ENCODE assay signal across 8 cellular contexts in genomic region chr20:63830821-63831593, GRCh38. TPM values are rescaled to one million over a fixed set of nuclear protein-coding genes. Genes with fewer than 3 reads are reported as not detected.
A peak's percentile ranks its signal among the peaks of the same experiment; 100 is the strongest.
DNase-seq lines count a peak whose midpoint lies in the region; ATAC-seq and TF ChIP-seq lines count a peak whose summit lies in the region.

Gene ZBTB46 (minus strand): TSS chr20:63831264. CDS start chr20:63790757, 40,507 bp downstream.

- TF ChIP-seq CTCF in GM10248 (IDR thresholded peaks at IDR 0.05; ENCODE audit: control extremely low read depth, extremely low read depth, low read depth, missing control alignments) (no peak), osteoblast (IDR thresholded peaks at IDR 0.05; ENCODE audit: extremely low read depth, low read depth, low read length) (no peak)

- H3K36me3 ChIP-seq in HUES6 (ENCODE audit: control insufficient read depth, insufficient read depth, low read length), result no peaks in the 10 kb centered on the region
- H3K36me3 ChIP-seq in osteoblast (ENCODE audit: insufficient read depth, low read length), result no peaks in the 10 kb centered on the region

- peak within 1 kb of the TSS; percentile 69 for H3K9ac ChIP-seq in HUES6 (ENCODE audit: low read length)

- H3K36me3 Mint-ChIP-seq in activated T-helper 1 cell treated with anti-CD3 and anti-CD28 coated beads, Interleukin-12 subunit alpha, Interleukin-12 subunit beta, Interleukin-2, Interleukin-4 antibody, amounts not matched to agents 30 ng/mL and 10 ng/mL and 1 ng/mL, durations not matched to agents 14 hours and 24 hours and 36 hours (ENCODE audit: low read depth), result no peaks in the 10 kb centered on the region

- peak within 1 kb of the TSS; percentile 72 for H3K27ac Mint-ChIP-seq in activated T-helper 1 cell treated with anti-CD3 and anti-CD28 coated beads, Interleukin-12 subunit alpha, Interleukin-12 subunit beta, Interleukin-2, Interleukin-4 antibody, amounts not matched to agents 30 ng/mL and 10 ng/mL and 1 ng/mL, durations not matched to agents 14 hours and 24 hours and 36 hours

- peaks cover 13% of the 10 kb centered on the region for H3K4me1 Mint-ChIP-seq in activated T-helper 1 cell treated with anti-CD3 and anti-CD28 coated beads, Interleukin-12 subunit alpha, Interleukin-12 subunit beta, Interleukin-2, Interleukin-4 antibody, amounts not matched to agents 30 ng/mL and 10 ng/mL and 1 ng/mL, durations not matched to agents 14 hours and 24 hours and 36 hours (ENCODE audit: low read depth)

- H3K27me3 ChIP-seq in HUES6 (ENCODE audit: control insufficient read depth, insufficient read depth, low read length), result peaks cover 34% of the 10 kb centered on the region
- peaks cover 34% of the 10 kb centered on the region for H3K27me3 ChIP-seq in osteoblast (ENCODE audit: insufficient read depth, low read length)

- H3K9me3 ChIP-seq in HUES6 (ENCODE audit: control insufficient read depth, insufficient read depth, low read depth, low read length) (no peaks in the 10 kb centered on the region), osteoblast (ENCODE audit: low read depth, low read length) (no peaks in the 10 kb centered on the region)

- H3K4me3 Mint-ChIP-seq in activated T-helper 1 cell treated with anti-CD3 and anti-CD28 coated beads, Interleukin-12 subunit alpha, Interleukin-12 subunit beta, Interleukin-2, Interleukin-4 antibody, amounts not matched to agents 30 ng/mL and 10 ng/mL and 1 ng/mL, durations not matched to agents 14 hours and 24 hours and 36 hours, result peak within 1 kb of the TSS; percentile 90

- H4K20me1 ChIP-seq in osteoblast (ENCODE audit: insufficient read depth, low read length), result no peaks in the 10 kb centered on the region

- H3K4me1 ChIP-seq in HUES6 (ENCODE audit: control insufficient read depth, insufficient read depth, low read length) (peaks cover 33% of the 10 kb centered on the region), osteoblast (ENCODE audit: insufficient read depth, low read length) (peaks cover 13% of the 10 kb centered on the region)

- peak within 1 kb of the TSS; percentile 64 for H3K4me2 ChIP-seq in osteoblast (ENCODE audit: insufficient read depth, low read length)

- DNase-seq in ACHN (peak; percentile 49), GM10248 (ENCODE audit: extremely low spot score) (peak; percentile 94), Right ventricle myocardium superior (peak; percentile 81), osteoblast (ENCODE audit: insufficient read length, low spot score, missing footprints) (peak; percentile 99), DMS153 treated with DMSO at 0.1 percent for 48 hours (lab: John Stamatoyannopoulos, UW; ENCODE audit: unreplicated experiment) (no peak)
- DNase-seq in activated T-helper 1 cell treated with anti-CD3 and anti-CD28 coated beads, Interleukin-12 subunit alpha, Interleukin-12 subunit beta, Interleukin-2, Interleukin-4 antibody, amounts not matched to agents 30 ng/mL and 10 ng/mL and 1 ng/mL, durations not matched to agents 14 hours and 24 hours and 36 hours (ENCODE audit: low spot score), result peak; percentile 40

- ATAC-seq in Right ventricle myocardium superior (ENCODE audit: poor library complexity), result peak; percentile 31
- no peak for ATAC-seq in HG03439 (IDR thresholded peaks at IDR 0.05; ENCODE audit: unreplicated experiment)

- H3K79me2 ChIP-seq in osteoblast (ENCODE audit: insufficient read depth, low read length), result no peaks in the 10 kb centered on the region

- H3K9me3 Mint-ChIP-seq in activated T-helper 1 cell treated with anti-CD3 and anti-CD28 coated beads, Interleukin-12 subunit alpha, Interleukin-12 subunit beta, Interleukin-2, Interleukin-4 antibody, amounts not matched to agents 30 ng/mL and 10 ng/mL and 1 ng/mL, durations not matched to agents 14 hours and 24 hours and 36 hours, result no peaks in the 10 kb centered on the region

- in situ Hi-C loops in ACHN (cut with HindIII; ENCODE audit: low pct_ligation_motif_present, low pct_unique_long_range_greater_than_20kb, low sequenced_read_pairs), result no loop called here

- no peak within 1 kb of the TSS for H3K27ac ChIP-seq in HUES6 (ENCODE audit: low read depth, low read length)
- H3K27ac ChIP-seq in osteoblast (ENCODE audit: low read depth, low read length), result no peak within 1 kb of the TSS

- POLR2A ChIA-PET in GM10248 (lab: Yijun Ruan, JAX), result no interaction called here

- H3K27me3 Mint-ChIP-seq in activated T-helper 1 cell treated with anti-CD3 and anti-CD28 coated beads, Interleukin-12 subunit alpha, Interleukin-12 subunit beta, Interleukin-2, Interleukin-4 antibody, amounts not matched to agents 30 ng/mL and 10 ng/mL and 1 ng/mL, durations not matched to agents 14 hours and 24 hours and 36 hours (ENCODE audit: insufficient read depth), result peaks cover 41% of the 10 kb centered on the region

- intact Hi-C loops in activated T-helper 1 cell treated with anti-CD3 and anti-CD28 coated beads, Interleukin-12 subunit alpha, Interleukin-12 subunit beta, Interleukin-2, Interleukin-4 antibody, amounts not matched to agents 30 ng/mL and 10 ng/mL and 1 ng/mL, durations not matched to agents 14 hours and 24 hours and 36 hours (cut with micrococcal nuclease), result no loop called here
- intact Hi-C loops in Right ventricle myocardium superior (cut with DNase I), result no loop called here

- CTCF ChIA-PET in GM10248 (lab: Yijun Ruan, JAX), result no interaction called here

- H2AFZ ChIP-seq in osteoblast (ENCODE audit: low read length), result peak within 1 kb of the TSS; percentile 56

- H3K4me3 ChIP-seq in HUES6 (ENCODE audit: low read depth, low read length), result peak within 1 kb of the TSS; percentile 86
- peak within 1 kb of the TSS; percentile 56 for H3K4me3 ChIP-seq in osteoblast (ENCODE audit: insufficient read depth, low read length)

RNA-seq across cellular contexts. Expression of gene ZBTB46, which starts in this region (rescaled TPM):
- 1.1 and 1.2 TPM in 2 replicates for total RNA-seq in activated T-helper 1 cell treated with anti-CD3 and anti-CD28 coated beads, Interleukin-12 subunit alpha, Interleukin-12 subunit beta, Interleukin-2, Interleukin-4 antibody, amounts not matched to agents 30 ng/mL and 10 ng/mL and 1 ng/mL, durations not matched to agents 14 hours and 24 hours and 36 hours
- 13.5 TPM for total RNA-seq in Right ventricle myocardium superior
- total RNA-seq in osteoblast, result under 0.01 and 0.36 TPM in 2 replicates

Comparison
In these comparisons a context has a peak if more than half of its experiments do, and no peak if none do; other contexts are left out.
1. Peak in DNase-seq, H3K4me3 ChIP-seq and H3K4me2 ChIP-seq in osteoblast; RNA of the gene not detected or under 1 TPM.